In the genomic region with DNA sequence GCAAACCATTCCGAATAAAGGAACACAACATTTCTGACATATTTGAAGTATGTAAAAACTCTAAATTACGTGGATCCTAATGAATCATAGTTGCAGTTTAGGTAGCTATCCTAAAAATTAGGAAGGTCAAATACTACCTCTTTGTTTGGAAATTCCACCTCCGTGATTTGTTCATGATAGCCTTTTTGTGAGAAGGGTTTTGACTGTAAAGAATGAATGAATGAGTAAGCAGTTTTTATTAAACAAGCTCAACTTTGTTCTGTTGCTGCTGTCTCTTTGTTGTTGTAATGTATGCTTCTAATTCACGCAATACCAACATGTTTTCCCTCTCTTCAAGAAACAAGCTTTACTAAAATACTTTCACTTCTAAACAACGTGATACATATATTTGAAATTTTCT, we compare ENCODE assay signal across 19 cellular contexts.
DNase-seq lines count a peak whose midpoint lies in the region; ATAC-seq, FAIRE-seq and TF ChIP-seq lines count a peak whose summit lies in the region.
"Had no signal": no experiment of that assay in that cellular context is flagged by ENCODE, and none has a peak within 500 bp of the region (broad histone marks: within the 10 kb centered on the region; RNA-seq: fewer than 3 reads in every experiment).

No MANE protein-coding gene starts in this region.

- CTCF ChIA-PET in CD4-positive, alpha-beta T cell (lab: Charles Lee), result no interaction called here

- H3K4me3 Mint-ChIP-seq in astrocyte (ENCODE audit: unreplicated experiment), result no peak overlapping the region
- H3K4me3 Mint-ChIP-seq in CD4-positive, alpha-beta T cell, result no peak overlapping the region
- H3K4me3 Mint-ChIP-seq: activated naive CD4-positive, alpha-beta T cell treated with anti-CD3 and anti-CD28 coated beads, Interleukin-2, amount 50 U/mL, for 24 hours; nephron progenitor cell had no signal

- peaks cover 53% of the 10 kb centered on the region for H3K4me1 Mint-ChIP-seq in astrocyte (ENCODE audit: low read depth, unreplicated experiment)
- H3K4me1 Mint-ChIP-seq in CD4-positive, alpha-beta T cell (ENCODE audit: low read depth), result no peaks in the 10 kb centered on the region
- H3K4me1 Mint-ChIP-seq: activated naive CD4-positive, alpha-beta T cell treated with anti-CD3 and anti-CD28 coated beads, Interleukin-2, amount 50 U/mL, for 24 hours had no signal

- H3K9me3 Mint-ChIP-seq in astrocyte (ENCODE audit: unreplicated experiment), result no peaks in the 10 kb centered on the region
- peaks cover 2% of the 10 kb centered on the region for H3K9me3 Mint-ChIP-seq in CD4-positive, alpha-beta T cell
- H3K9me3 Mint-ChIP-seq: activated naive CD4-positive, alpha-beta T cell treated with anti-CD3 and anti-CD28 coated beads, Interleukin-2, amount 50 U/mL, for 24 hours; nephron progenitor cell had no signal

- H3K36me3 ChIP-seq in astrocyte (ENCODE audit: insufficient read depth, low read length), result no peaks in the 10 kb centered on the region

- peak overlapping the region; percentile 42 for H3K27ac Mint-ChIP-seq in astrocyte (ENCODE audit: unreplicated experiment)
- H3K27ac Mint-ChIP-seq in CD4-positive, alpha-beta T cell, result no peak overlapping the region
- H3K27ac Mint-ChIP-seq: activated naive CD4-positive, alpha-beta T cell treated with anti-CD3 and anti-CD28 coated beads, Interleukin-2, amount 50 U/mL, for 24 hours; nephron progenitor cell had no signal

- POLR2A ChIA-PET in CD4-positive, alpha-beta T cell (lab: Charles Lee), result no interaction called here

- TF ChIP-seq CTCF in astrocyte (IDR thresholded peaks at IDR 0.05; ENCODE audit: insufficient read depth, low read depth, low read length), result no peak
- no peak for TF ChIP-seq CTCF in CD4-positive, alpha-beta T cell (IDR thresholded peaks at IDR 0.05)

- peak overlapping the region; percentile 61 for H3K4me2 ChIP-seq in astrocyte (ENCODE audit: low read length)
- H3K4me2 ChIP-seq: PC-9 had no signal

- no peaks in the 10 kb centered on the region for H3K9me3 ChIP-seq in astrocyte (ENCODE audit: insufficient read depth, low read depth, low read length)
- no peaks in the 10 kb centered on the region for H3K9me3 ChIP-seq in CD4-positive, alpha-beta T cell (ENCODE audit: control insufficient read depth, low read length)

- H3K27me3 Mint-ChIP-seq in astrocyte (ENCODE audit: low read depth, unreplicated experiment), result no peaks in the 10 kb centered on the region
- no peaks in the 10 kb centered on the region for H3K27me3 Mint-ChIP-seq in CD4-positive, alpha-beta T cell
- H3K27me3 Mint-ChIP-seq: activated naive CD4-positive, alpha-beta T cell treated with anti-CD3 and anti-CD28 coated beads, Interleukin-2, amount 50 U/mL, for 24 hours had no signal

- DNase-seq in H4 (ENCODE audit: low spot score) (peak; percentile 21), astrocyte (ENCODE audit: low read depth) (peak; percentile 69), medulla oblongata (ENCODE audit: extremely low spot score) (peak; percentile 65), substantia nigra (lab: John Stamatoyannopoulos, UW) (no peak), T-helper 1 cell (no peak)
- DNase-seq in CD4-positive, alpha-beta T cell, result no peak
- no peak for DNase-seq in activated CD4-positive, alpha-beta T cell treated with anti-CD3 and anti-CD28 coated beads for 4 hours
- DNase-seq: activated CD4-positive, alpha-beta T cell treated with anti-CD3 and anti-CD28 coated beads, Interleukin-2, amount 50 U/mL, for 4 hours; Calu3; GOT3; heart right ventricle; islet precursor cell; KBM-7; NCI-H1092; nephron progenitor cell; PC-9 had no signal

- H3K36me3 Mint-ChIP-seq in astrocyte (ENCODE audit: low read depth, unreplicated experiment), result no peaks in the 10 kb centered on the region
- no peaks in the 10 kb centered on the region for H3K36me3 Mint-ChIP-seq in CD4-positive, alpha-beta T cell (ENCODE audit: low read depth)
- H3K36me3 Mint-ChIP-seq: activated naive CD4-positive, alpha-beta T cell treated with anti-CD3 and anti-CD28 coated beads, Interleukin-2, amount 50 U/mL, for 24 hours had no signal

- intact Hi-C loops in CD4-positive, alpha-beta T cell (cut with DNase I, micrococcal nuclease), result no loop called here

- H3K4me1 ChIP-seq in astrocyte (ENCODE audit: insufficient read depth, low read length), result peaks cover 34% of the 10 kb centered on the region

- no peak for ATAC-seq in CD4-positive, alpha-beta T cell (ENCODE audit: poor library complexity)
- ATAC-seq: heart right ventricle had no signal

- H3K4me3 ChIP-seq in astrocyte (ENCODE audit: insufficient read depth, low read depth, low read length), result peak overlapping the region; percentile 21
- H3K4me3 ChIP-seq: heart right ventricle, lung, PC-9 had no signal

- FAIRE-seq in astrocyte (lab: Jason Lieb, UNC), result no peak
- FAIRE-seq: bronchial epithelial cell had no signal

- no peak overlapping the region for H2AFZ ChIP-seq in astrocyte (ENCODE audit: low read depth, low read length)
- H2AFZ ChIP-seq: PC-9 had no signal

- H3K27ac ChIP-seq in astrocyte (ENCODE audit: low read depth, low read length) (peak overlapping the region; percentile 52), substantia nigra (ENCODE audit: low read depth, low read length, poor library complexity, severe bottlenecking) (peak overlapping the region; percentile 13)
- H3K27ac ChIP-seq in CD4-positive, alpha-beta T cell (ENCODE audit: low read depth, low read length), result no peak overlapping the region
- H3K27ac ChIP-seq: heart right ventricle, PC-9 had no signal

- H3K27me3 ChIP-seq in astrocyte (ENCODE audit: insufficient read depth, low read length), result no peaks in the 10 kb centered on the region
- H3K27me3 ChIP-seq in CD4-positive, alpha-beta T cell (ENCODE audit: control insufficient read depth, insufficient read depth, low read length), result no peaks in the 10 kb centered on the region
- H3K27me3 ChIP-seq: heart right ventricle had no signal

- no peaks in the 10 kb centered on the region for H4K20me1 ChIP-seq in astrocyte (ENCODE audit: insufficient read depth, low read length)

- H3K79me2 ChIP-seq in astrocyte (ENCODE audit: insufficient read depth, low read length), result no peaks in the 10 kb centered on the region

- H3K9ac ChIP-seq in astrocyte (ENCODE audit: low read length), result peak overlapping the region; percentile 35

Comparison
In these comparisons a context has a peak if more than half of its experiments do, and no peak if none do; other contexts are left out.
1. DNase-seq: peak in H4 (single experiment), astrocyte (single experiment) and medulla oblongata (single experiment); none in substantia nigra (0 of 49), T-helper 1 cell (0 of 5), CD4-positive, alpha-beta T cell (0 of 10) and activated CD4-positive, alpha-beta T cell treated with anti-CD3 and anti-CD28 coated beads for 4 hours (0 of 2).